In the genomic region with DNA sequence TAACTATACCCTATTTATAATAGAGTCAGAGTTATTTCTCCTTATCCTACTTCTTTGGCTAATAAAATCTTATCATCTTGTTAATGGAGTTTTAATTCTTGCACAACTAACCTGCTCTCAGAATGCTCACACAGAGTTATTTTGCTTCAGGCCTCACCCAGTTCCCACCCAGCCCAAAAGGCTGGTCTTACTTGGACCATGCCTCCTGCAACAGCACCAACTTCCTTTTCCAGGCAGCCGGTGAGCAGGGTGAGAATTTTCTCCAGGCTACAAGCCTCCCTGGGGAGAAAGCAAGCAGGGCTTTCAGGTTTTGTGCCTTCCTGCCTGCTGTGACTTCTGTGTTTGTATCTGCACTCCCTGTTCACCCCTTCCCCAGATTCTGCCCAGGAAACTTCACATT, we compare ENCODE assay signal across 16 cellular contexts. TPM values are rescaled to one million over a fixed set of nuclear protein-coding genes. Genes with fewer than 3 reads are reported as not detected.
DNase-seq lines count a peak whose midpoint lies in the region; ATAC-seq and TF ChIP-seq lines count a peak whose summit lies in the region.
"Had no signal": no experiment of that assay in that cellular context is flagged by ENCODE, and none has a peak within 500 bp of the region (broad histone marks: within the 10 kb centered on the region; RNA-seq: fewer than 3 reads in every experiment).

No MANE protein-coding gene starts in this region.

- no peaks in the 10 kb centered on the region for H3K36me3 ChIP-seq in BLaER1
- no peaks in the 10 kb centered on the region for H3K36me3 ChIP-seq in OCI-LY1 (ENCODE audit: insufficient read depth, low read length)
- no peaks in the 10 kb centered on the region for H3K36me3 ChIP-seq in smooth muscle cell (ENCODE audit: low read depth)
- no peaks in the 10 kb centered on the region for H3K36me3 ChIP-seq in MG63
- H3K36me3 ChIP-seq: BE2C had no signal

- no peak overlapping the region for H2AFZ ChIP-seq in OCI-LY1 (ENCODE audit: low read length)
- peak overlapping the region; percentile 48 for H2AFZ ChIP-seq in smooth muscle cell (ENCODE audit: low read depth)

- H3K79me2 ChIP-seq in OCI-LY1 (ENCODE audit: insufficient read depth, low read length) (no peaks in the 10 kb centered on the region), smooth muscle cell (ENCODE audit: low read depth) (no peaks in the 10 kb centered on the region)

- H3F3A ChIP-seq in OCI-LY1 (ENCODE audit: insufficient read depth, low read length) (no peaks in the 10 kb centered on the region), smooth muscle cell (ENCODE audit: low read depth) (no peaks in the 10 kb centered on the region)

- H3K9me3 ChIP-seq in BLaER1 (no peaks in the 10 kb centered on the region), OCI-LY1 (ENCODE audit: low read length) (0 out of 2 replicates have a peak, but pooled peaks cover under 1% of the 10 kb centered on the region), smooth muscle cell (replicated peaks; ENCODE audit: low read depth) (peaks cover 5% of the 10 kb centered on the region), MG63 (no peaks in the 10 kb centered on the region)
- H3K9me3 ChIP-seq: BE2C had no signal

- TF ChIP-seq CTCF in OCI-LY1 (IDR thresholded peaks at IDR 0.05; ENCODE audit: low read length) (no peak), fibroblast of villous mesenchyme (IDR thresholded peaks at IDR 0.05; ENCODE audit: insufficient read depth, low read depth, low read length) (no peak), smooth muscle cell (IDR thresholded peaks at IDR 0.05; ENCODE audit: borderline replicate concordance, insufficient read depth, poor library complexity, severe bottlenecking) (no peak)

- peak; percentile 6 for DNase-seq in fibroblast of villous mesenchyme (ENCODE audit: low read depth)
- no peak for DNase-seq in smooth muscle cell (lab: John Stamatoyannopoulos, UW; ENCODE audit: unreplicated experiment)
- DNase-seq in MG63: no peak
- no peak for DNase-seq in activated CD4-positive, alpha-beta T cell treated with anti-CD3 and anti-CD28 coated beads for 4 hours
- DNase-seq: ACHN, BE2C, DMS 273 treated with DMSO at 0.1 percent for 48 hours, NCI-H1436, NCI-H2029 treated with DMSO at 0.1 percent for 48 hours, NCI-H526 had no signal

- no peaks in the 10 kb centered on the region for H3K9me2 ChIP-seq in OCI-LY1 (ENCODE audit: low read depth, low read length)

- no peak overlapping the region; the same call in 1 of the 2 replicates for H3K27ac ChIP-seq in BLaER1
- H3K27ac ChIP-seq in OCI-LY1 (ENCODE audit: low read depth, low read length, poor library complexity, severe bottlenecking): no peak overlapping the region
- no peak overlapping the region for H3K27ac ChIP-seq in smooth muscle cell (ENCODE audit: low read depth)
- H3K27ac ChIP-seq: SK-N-MC had no signal

- peaks cover 10% of the 10 kb centered on the region for H3K4me1 ChIP-seq in BLaER1
- peaks cover 14% of the 10 kb centered on the region for H3K4me1 ChIP-seq in OCI-LY1 (ENCODE audit: insufficient read depth, low read length, severe bottlenecking)
- H3K4me1 ChIP-seq in smooth muscle cell (ENCODE audit: low read depth): peaks cover 6% of the 10 kb centered on the region
- H3K4me1 ChIP-seq: BE2C had no signal

- ATAC-seq in GM18907 (IDR thresholded peaks at IDR 0.05; ENCODE audit: unreplicated experiment): no peak
- ATAC-seq: HCT116 had no signal

- H3K4me3 ChIP-seq in BLaER1: no peak overlapping the region
- H3K4me3 ChIP-seq in OCI-LY1 (ENCODE audit: low read depth, low read length, poor library complexity, severe bottlenecking): no peak overlapping the region
- no peak overlapping the region for H3K4me3 ChIP-seq in fibroblast of villous mesenchyme (ENCODE audit: low read depth, low read length)
- H3K4me3 ChIP-seq in smooth muscle cell: no peak overlapping the region
- no peak overlapping the region for H3K4me3 ChIP-seq in MG63
- H3K4me3 ChIP-seq: SK-N-MC had no signal

- H3K9ac ChIP-seq in BLaER1: no peak overlapping the region
- no peak overlapping the region; the same call in 1 of the 2 replicates for H3K9ac ChIP-seq in OCI-LY1 (ENCODE audit: low read length)
- H3K9ac ChIP-seq in smooth muscle cell (ENCODE audit: low read depth): no peak overlapping the region

- 58% methylated on average over 1 of the region's 1 CpG for WGBS in smooth muscle cell (ENCODE audit: low lambda C conversion rate)

- H3K27me3 ChIP-seq in BLaER1: no peaks in the 10 kb centered on the region
- H3K27me3 ChIP-seq in OCI-LY1 (ENCODE audit: insufficient read depth, low read length): no peaks in the 10 kb centered on the region
- H3K27me3 ChIP-seq in smooth muscle cell (ENCODE audit: low read depth): no peaks in the 10 kb centered on the region
- H3K27me3 ChIP-seq in MG63: no peaks in the 10 kb centered on the region
- H3K27me3 ChIP-seq: BE2C had no signal

- H4K20me1 ChIP-seq in BLaER1: no peaks in the 10 kb centered on the region
- H4K20me1 ChIP-seq in OCI-LY1 (ENCODE audit: insufficient read depth, low read length): no peaks in the 10 kb centered on the region
- no peaks in the 10 kb centered on the region for H4K20me1 ChIP-seq in smooth muscle cell (ENCODE audit: low read depth)

- H3K4me2 ChIP-seq in BLaER1 (peak overlapping the region; percentile 66), OCI-LY1 (ENCODE audit: low read length) (peak overlapping the region; percentile 22; the same call in 1 of the 2 replicates), smooth muscle cell (peak overlapping the region; percentile 4)

RNA-seq across cellular contexts. Expression of a gene that starts 29.1 kb away (rescaled TPM):
- total RNA-seq in fibroblast of villous mesenchyme: 0.32 and 0.86 TPM in 2 replicates
- total RNA-seq in smooth muscle cell: 0.54 and 0.76 TPM in 2 replicates
- 1.2 and 1.5 TPM in 2 replicates for polyA plus RNA-seq in smooth muscle cell
- total RNA-seq in MG63 (2014; rRNA removed; shearing (Covaris generic); ENCODE audit: low replicate concordance): 1.1 TPM in 1 of 2 replicates, not detected in the other
- total RNA-seq: Daoy had no signal

Comparison
In these comparisons a context has a peak if more than half of its experiments do, and no peak if none do; other contexts are left out.
1. H3K4me2 ChIP-seq: peak in every context shown above with its lines; median percentile 66 in BLaER1; 22 in OCI-LY1; 4 in smooth muscle cell.